Comparison of ENCODE assay signal across 27 cellular contexts in the genomic region with DNA sequence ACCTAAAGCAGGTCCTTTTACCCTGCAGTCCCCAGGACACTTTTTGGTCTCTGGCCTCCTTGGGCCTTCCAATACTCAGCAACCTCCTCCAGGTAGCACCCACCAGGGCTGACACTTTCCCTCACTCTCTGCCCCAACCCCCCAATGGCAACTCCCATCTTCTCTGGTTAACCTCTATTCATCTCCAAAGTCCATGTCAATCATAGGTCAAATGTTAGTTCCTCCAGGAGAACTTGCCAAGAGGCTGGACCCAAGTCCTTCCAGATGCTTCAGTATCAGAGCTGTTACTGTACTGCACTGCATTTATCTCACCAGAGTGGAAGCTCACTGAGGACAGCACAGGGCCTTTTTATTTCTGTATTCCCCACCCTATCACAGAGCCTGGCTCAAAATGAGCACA.
DNase-seq lines count a peak whose midpoint lies in the region; ATAC-seq and TF ChIP-seq lines count a peak whose summit lies in the region.
"Had no signal": no experiment of that assay in that cellular context is flagged by ENCODE, and none has a peak within 500 bp of the region (broad histone marks: within the 10 kb centered on the region; RNA-seq: fewer than 3 reads in every experiment).

No MANE protein-coding gene starts in this region.

- H3K4me3 Mint-ChIP-seq in T-helper 2 cell treated with Interferon-gamma antibody and Interleukin-4, amounts not matched to agents 5 μg/mL and 100 μg/mL, for 36 hours: no peak overlapping the region
- H3K4me3 Mint-ChIP-seq in memory B cell: no peak overlapping the region
- H3K4me3 Mint-ChIP-seq: T-helper 1 cell treated with Interleukin-12 subunit alpha and Interleukin-12 subunit beta and Interleukin-4 antibody, amounts not matched to agents 30 μg/mL and 1 μg/mL, for 36 hours; type B pancreatic cell had no signal

- ATAC-seq in DND-41 (ENCODE audit: insufficient read depth, low read depth): no peak
- ATAC-seq in activated naive CD4-positive, alpha-beta T cell treated with anti-CD3 and anti-CD28 coated beads, Interleukin-2, amount 50 U/mL, for 72 hours: no peak
- ATAC-seq in memory B cell (ENCODE audit: low read depth): no peak
- no peak for ATAC-seq in HG03097 (IDR thresholded peaks at IDR 0.05; ENCODE audit: low FRiP score, unreplicated experiment)
- no peak for ATAC-seq in GM18907 (IDR thresholded peaks at IDR 0.05; ENCODE audit: unreplicated experiment)
- ATAC-seq: PC-3; sciatic nerve; stimulated activated naive CD8-positive, alpha-beta T cell treated with anti-CD3 and anti-CD28 coated beads, Interleukin-15, Interleukin-2, amounts not matched to agents 100 U/mL and 50 U/mL, for 24 hours had no signal

- no peak for DNase-seq in T-helper 2 cell treated with Interferon-gamma antibody and Interleukin-4, amounts not matched to agents 5 μg/mL and 100 μg/mL, for 36 hours (ENCODE audit: low spot score)
- DNase-seq in T-helper 2 cell: no peak
- no peak for DNase-seq in DND-41
- DNase-seq in activated naive CD4-positive, alpha-beta T cell treated with anti-CD3 and anti-CD28 coated beads, Interleukin-2, amount 50 U/mL, for 72 hours (ENCODE audit: low spot score in 2 of 2): no peak
- no peak for DNase-seq in memory B cell (ENCODE audit: low spot score in 2 of 2)
- no peak for DNase-seq in NCI-H1694 (lab: John Stamatoyannopoulos, UW)
- DNase-seq: activated gamma-delta T cell treated with Interleukin-2 at 50 U/mL for 16 hours; brain microvascular endothelial cell; cortex of kidney; foreskin fibroblast; GOT3; hypothalamus; kidney; mammary epithelial cell; NCI-H69; pancreas; PC-3; SIG-M5; stimulated activated naive CD8-positive, alpha-beta T cell treated with anti-CD3 and anti-CD28 coated beads, Interleukin-15, Interleukin-2, amounts not matched to agents 100 U/mL and 50 U/mL, for 24 hours; WERI-Rb-1 had no signal

- H2AFZ ChIP-seq in DND-41 (ENCODE audit: low read depth, low read length): no peak overlapping the region

- no peaks in the 10 kb centered on the region for H3K9me3 ChIP-seq in DND-41 (ENCODE audit: insufficient read depth, low read length, severe bottlenecking)
- H3K9me3 ChIP-seq: BLaER1, pancreas had no signal

- H3K4me1 Mint-ChIP-seq in T-helper 2 cell treated with Interferon-gamma antibody and Interleukin-4, amounts not matched to agents 5 μg/mL and 100 μg/mL, for 36 hours (ENCODE audit: low read depth): peaks cover 59% of the 10 kb centered on the region
- peaks cover 57% of the 10 kb centered on the region for H3K4me1 Mint-ChIP-seq in memory B cell

- H3K27me3 Mint-ChIP-seq in T-helper 2 cell treated with Interferon-gamma antibody and Interleukin-4, amounts not matched to agents 5 μg/mL and 100 μg/mL, for 36 hours (ENCODE audit: low read depth): no peaks in the 10 kb centered on the region
- H3K27me3 Mint-ChIP-seq in memory B cell: no peaks in the 10 kb centered on the region
- H3K27me3 Mint-ChIP-seq: type B pancreatic cell had no signal

- no peak overlapping the region for H3K9ac ChIP-seq in DND-41 (ENCODE audit: low read depth, low read length)
- H3K9ac ChIP-seq: BLaER1 had no signal

- no peak overlapping the region for H3K4me3 ChIP-seq in DND-41 (ENCODE audit: low read depth in 1 of 2, low read length in 2 of 2)
- H3K4me3 ChIP-seq: BLaER1, pancreas had no signal

- H3K27ac ChIP-seq in DND-41 (ENCODE audit: low read length): peak overlapping the region; percentile 5
- H3K27ac ChIP-seq: 22Rv1, BLaER1, brain microvascular endothelial cell, pancreas, WERI-Rb-1 had no signal

- peaks cover 8% of the 10 kb centered on the region for H3K9me3 Mint-ChIP-seq in T-helper 2 cell treated with Interferon-gamma antibody and Interleukin-4, amounts not matched to agents 5 μg/mL and 100 μg/mL, for 36 hours
- peaks cover 0 to 9% of the 10 kb centered on the region in 2 donors for H3K9me3 Mint-ChIP-seq in activated naive CD4-positive, alpha-beta T cell treated with anti-CD3 and anti-CD28 coated beads, Interleukin-2, amount 50 U/mL, for 72 hours
- H3K9me3 Mint-ChIP-seq in memory B cell: peaks cover 1% of the 10 kb centered on the region
- H3K9me3 Mint-ChIP-seq: type B pancreatic cell had no signal

- no peak overlapping the region for H3K4me2 ChIP-seq in DND-41 (ENCODE audit: insufficient read depth, low read length)
- H3K4me2 ChIP-seq: BLaER1 had no signal

- H3K79me2 ChIP-seq in DND-41 (ENCODE audit: insufficient read depth, low read length): peaks cover 97% of the 10 kb centered on the region

- H3K4me1 ChIP-seq in DND-41 (ENCODE audit: insufficient read depth, low read length): peaks cover 47% of the 10 kb centered on the region
- H3K4me1 ChIP-seq: BLaER1 had no signal

- H3K27ac Mint-ChIP-seq in T-helper 2 cell treated with Interferon-gamma antibody and Interleukin-4, amounts not matched to agents 5 μg/mL and 100 μg/mL, for 36 hours: peak overlapping the region; percentile 3
- H3K27ac Mint-ChIP-seq in activated naive CD4-positive, alpha-beta T cell treated with anti-CD3 and anti-CD28 coated beads, Interleukin-2, amount 50 U/mL, for 72 hours: peak overlapping the region; percentile 26 to 95
- peak overlapping the region; percentile 96 for H3K27ac Mint-ChIP-seq in memory B cell
- H3K27ac Mint-ChIP-seq: type B pancreatic cell had no signal

- H3K36me3 ChIP-seq in DND-41 (ENCODE audit: insufficient read depth, low read length): 0 out of 2 replicates have a peak, but pooled peaks cover 4% of the 10 kb centered on the region
- H3K36me3 ChIP-seq: BLaER1, brain microvascular endothelial cell, pancreas, WERI-Rb-1 had no signal

- H4K20me1 ChIP-seq in DND-41 (ENCODE audit: insufficient read depth, low read length): peaks cover 29% of the 10 kb centered on the region; the same call in 1 of the 2 replicates

- TF ChIP-seq CTCF in DND-41 (IDR thresholded peaks at IDR 0.05; ENCODE audit: borderline replicate concordance, extremely low read depth, low read length, poor library complexity, severe bottlenecking): no peak

- no peaks in the 10 kb centered on the region for H3K27me3 ChIP-seq in DND-41 (ENCODE audit: insufficient read depth, low read length, poor library complexity)
- H3K27me3 ChIP-seq: BLaER1, brain microvascular endothelial cell, pancreas had no signal

- peaks cover 30% of the 10 kb centered on the region for H3K36me3 Mint-ChIP-seq in T-helper 2 cell treated with Interferon-gamma antibody and Interleukin-4, amounts not matched to agents 5 μg/mL and 100 μg/mL, for 36 hours (ENCODE audit: low read depth)
- H3K36me3 Mint-ChIP-seq in activated naive CD4-positive, alpha-beta T cell treated with anti-CD3 and anti-CD28 coated beads, Interleukin-2, amount 50 U/mL, for 72 hours: peaks cover 11 to 52% of the 10 kb centered on the region in 2 donors
- peaks cover 4% of the 10 kb centered on the region for H3K36me3 Mint-ChIP-seq in memory B cell
- H3K36me3 Mint-ChIP-seq: type B pancreatic cell had no signal

Comparison
In these comparisons a context has a peak if more than half of its experiments do, and no peak if none do; other contexts are left out.
1. H3K27ac Mint-ChIP-seq: peak in every context shown above with its lines; median percentile 96 in memory B cell; 60 in activated naive CD4-positive, alpha-beta T cell treated with anti-CD3 and anti-CD28 coated beads, Interleukin-2, amount 50 U/mL, for 72 hours; 3 in T-helper 2 cell treated with Interferon-gamma antibody and Interleukin-4, amounts not matched to agents 5 μg/mL and 100 μg/mL, for 36 hours.